8 cellular contexts compared by ENCODE assay signal in genomic region chr10:79243211-79244067, GRCh38.
DNase-seq lines count a peak whose midpoint lies in the region; ATAC-seq and TF ChIP-seq lines count a peak whose summit lies in the region.

No MANE protein-coding gene starts in this region.

- H3K27me3 Mint-ChIP-seq in MCF 10A (ENCODE audit: insufficient read depth, unreplicated experiment): no peaks in the 10 kb centered on the region

- POLR2A ChIA-PET in MCF 10A (lab: Yijun Ruan, JAX): no interaction called here

- no peaks in the 10 kb centered on the region for H3K9me3 Mint-ChIP-seq in MCF 10A (ENCODE audit: unreplicated experiment)

- CTCF ChIA-PET in MCF 10A (lab: Yijun Ruan, JAX): no interaction called here

- no TSS peak for BruUV-seq in MCF 10A (replicated peaks; lab: Mats Ljungman, UMichigan)

- H3K36me3 Mint-ChIP-seq in MCF 10A (ENCODE audit: insufficient read depth, unreplicated experiment): peaks cover 12% of the 10 kb centered on the region

- H3K4me3 Mint-ChIP-seq in MCF 10A (ENCODE audit: unreplicated experiment): no peak overlapping the region

- no peak overlapping the region for H3K27ac Mint-ChIP-seq in MCF 10A (ENCODE audit: low read depth, unreplicated experiment)

- DNase-seq in T47D (ENCODE audit: low read depth in 1 of 2, low spot score in 1 of 2): peak; percentile 51 to 73
- no peak for DNase-seq in MCF 10A (ENCODE audit: unreplicated experiment)
- peak; percentile 75 for DNase-seq in SK-N-DZ (ENCODE audit: low spot score)
- DNase-seq in amygdala (lab: John Stamatoyannopoulos, UW): peak in 39 of 56 donors; percentile 20 to 79 (median 53)
- DNase-seq in iPS-NIHi11 (ENCODE audit: low spot score): peak; percentile 82
- peak in 2 of 3 donors; percentile 56 to 65 for DNase-seq in stimulated activated CD4-positive, alpha-beta T cell treated with anti-CD3 and anti-CD28 coated beads, Interleukin-12 subunit alpha, Interleukin-12 subunit beta, amount 100 ng/mL, for 48 hours (ENCODE audit: low read depth in 2 of 3, low spot score in 1 of 3)
- DNase-seq in NCI-H774 (lab: John Stamatoyannopoulos, UW): no peak

- ATAC-seq in HG03045 (IDR thresholded peaks at IDR 0.05; ENCODE audit: unreplicated experiment): peak; percentile 52

- intact Hi-C loops in MCF 10A (cut with micrococcal nuclease): no loop called here

- in situ Hi-C loops in T47D (cut with HindIII; ENCODE audit: low pct_unique_long_range_greater_than_20kb, low sequenced_read_pairs): no loop called here

- no peak for TF ChIP-seq CTCF in MCF 10A (IDR thresholded peaks at IDR 0.05; ENCODE audit: unreplicated experiment)

- H3K4me1 Mint-ChIP-seq in MCF 10A (ENCODE audit: insufficient read depth, unreplicated experiment): peaks cover 21% of the 10 kb centered on the region

Comparison
In these comparisons a context has a peak if more than half of its experiments do, and no peak if none do; other contexts are left out.
1. DNase-seq: peak in T47D (2 of 2), SK-N-DZ (single experiment), amygdala (39 of 56), iPS-NIHi11 (single experiment) and stimulated activated CD4-positive, alpha-beta T cell treated with anti-CD3 and anti-CD28 coated beads, Interleukin-12 subunit alpha, Interleukin-12 subunit beta, amount 100 ng/mL, for 48 hours (2 of 3); none in MCF 10A (single experiment) and NCI-H774 (single experiment).